In genomic region chr22:17258015-17258827, GRCh38 we compare ENCODE assay signal across 8 cellular contexts. TPM values are rescaled to one million over a fixed set of nuclear protein-coding genes. Genes with fewer than 3 reads are reported as not detected.
DNase-seq lines count a peak whose midpoint lies in the region; ATAC-seq, FAIRE-seq and TF ChIP-seq lines count a peak whose summit lies in the region.

No MANE protein-coding gene starts in this region.

- no peaks in the 10 kb centered on the region for H3K9me1 ChIP-seq in K562 (ENCODE audit: control insufficient read depth, insufficient read depth, low read length)

- ATAC-seq in GM18508 (IDR thresholded peaks at IDR 0.05; ENCODE audit: insufficient read depth, unreplicated experiment), result peak; percentile 80
- peak; percentile 87 for ATAC-seq in HG02610 (IDR thresholded peaks at IDR 0.05; ENCODE audit: unreplicated experiment)
- peak; percentile 75 for ATAC-seq in K562

- in situ Hi-C loops in K562 (cut with MboI), result no loop called here

- no peak overlapping the region for H3K4me3 ChIP-seq in NB4 (ENCODE audit: low read depth, low read length)
- H3K4me3 ChIP-seq in K562, result no peak overlapping the region

- no peaks in the 10 kb centered on the region for H3K9me3 ChIP-seq in K562 (replicated peaks; ENCODE audit: control insufficient read depth, insufficient read depth, low read depth, low read length)

- no peak for FAIRE-seq in K562 (lab: Jason Lieb, UNC)

- TF ChIP-seq CTCF in NB4 (IDR thresholded peaks at IDR 0.05; ENCODE audit: low read depth, low read length) (no peak), K562 (IDR thresholded peaks at IDR 0.05 in 2 of 3, conservative IDR thresholded peaks at IDR 0.05 in 1 of 3; ENCODE audit: insufficient read depth in 2 of 3, low read depth in 1 of 3, low read length in 3 of 3) (no peak)

- POLR2A ChIA-PET in K562 (lab: Yijun Ruan, JAX), result interaction anchor here (0.6 to 0.9 kb wide), 2 partner anchors 9 to 305 kb away, joined by 3 to 4 read pairs; no protein-coding TSS in a partner anchor

- TF ChIP-seq POLR2A in NB4 (IDR thresholded peaks at IDR 0.05; ENCODE audit: extremely low read depth, insufficient read length), result no peak
- no peak for TF ChIP-seq POLR2A in K562 (conservative IDR thresholded peaks at IDR 0.05)

- H3K79me2 ChIP-seq in K562 (ENCODE audit: control insufficient read depth, insufficient read depth, low read length), result no peaks in the 10 kb centered on the region

- TF ChIP-seq EP300 in K562 (IDR thresholded peaks at IDR 0.05; ENCODE audit: low read length), result no peak

- H4K20me1 ChIP-seq in K562 (replicated peaks; ENCODE audit: control insufficient read depth, insufficient read depth, low read length), result no peaks in the 10 kb centered on the region

- no TSS peak for BruUV-seq in K562 (replicated peaks; lab: Mats Ljungman, UMichigan)

- no peaks in the 10 kb centered on the region for H3K36me3 ChIP-seq in K562 (ENCODE audit: control insufficient read depth, insufficient read depth, low read length)

- no peak overlapping the region for H3K27ac ChIP-seq in K562 (ENCODE audit: extremely low read depth, low read depth, low read length)

- intact Hi-C loops in K562 (cut with micrococcal nuclease), result no loop called here

- H3K4me2 ChIP-seq in K562 (ENCODE audit: insufficient read depth, low read length), result no peak overlapping the region; the same call in 1 of the 2 replicates

- H3K4me1 ChIP-seq in K562 (replicated peaks in 1 of 2; ENCODE audit: control insufficient read depth in 2 of 2, insufficient read depth in 2 of 2, low read length in 2 of 2), result no peaks in the 10 kb centered on the region

- no peak for TF ChIP-seq RAD21 in K562 (CRISPR knock-in tag; conservative IDR thresholded peaks at IDR 0.05 in 1 of 2, IDR thresholded peaks at IDR 0.05 in 1 of 2)

- peaks cover 12 to 44% of the 10 kb centered on the region in 2 experiments for H3K27me3 ChIP-seq in K562 (ENCODE audit: control insufficient read depth in 2 of 2, insufficient read depth in 2 of 2, low read length in 2 of 2)

- under 1% methylated on average over 10 of the region's 13 CpGs for WGBS in K562 (ENCODE audit: insufficient coverage, low coverage, missing lambda C conversion rate)

- CTCF ChIA-PET in K562 (lab: Yijun Ruan, JAX; ENCODE audit: low intra/inter-chr PET ratio), result no interaction called here

- no peak overlapping the region for H2AFZ ChIP-seq in K562 (ENCODE audit: low read depth, low read length)

- H3K9ac ChIP-seq in K562 (ENCODE audit: insufficient read depth in 1 of 2, low read depth in 2 of 2, low read length in 2 of 2), result no peak overlapping the region

- DNase-seq in NB4 (ENCODE audit: low read depth) (peak; percentile 90), SK-N-DZ (ENCODE audit: low spot score) (peak; percentile 89), K562 (ENCODE audit: extremely low read depth in 1 of 4, low spot score in 3 of 4) (peak in 3 of 4 experiments; percentile 35 to 39 (median 39)), medulla oblongata (ENCODE audit: extremely low spot score) (peak; percentile 57)
- DNase-seq in stimulated activated CD8-positive, alpha-beta memory T cell treated with anti-CD3 and anti-CD28 coated beads, Interleukin-7, amount 100 ng/mL, for 48 hours (ENCODE audit: extremely low read depth in 1 of 2, low read depth in 1 of 2), result peak; percentile 55 to 70
- no peak for DNase-seq in central memory CD4-positive, alpha-beta T cell

TF ChIP-seq in K562, 482 proteins besides CTCF, POLR2A, EP300 and RAD21:
- TF ChIP-seq ARID2 (IDR thresholded peaks at IDR 0.05) (no peak), ZNF311 (CRISPR knock-in tag; IDR thresholded peaks at IDR 0.05) (no peak), ELK1 (CRISPR knock-in tag; IDR thresholded peaks at IDR 0.05) (no peak), TFAP4 (CRISPR knock-in tag; IDR thresholded peaks at IDR 0.05; ENCODE audit: borderline replicate concordance) (peak; percentile 67; the same call in 1 of the 2 replicates), ZNF584 (CRISPR knock-in tag; IDR thresholded peaks at IDR 0.05; ENCODE audit: low read depth) (no peak), FOXJ2 (tag; IDR thresholded peaks at IDR 0.05) (peak; percentile 76), RFX1 (IDR thresholded peaks at IDR 0.05) (0 out of 2 replicates have a peak, but pooled peaks have one; percentile 10), ZNF77 (CRISPR knock-in tag; IDR thresholded peaks at IDR 0.05) (no peak), TBP (optimal IDR thresholded peaks at IDR 0.05; ENCODE audit: low read depth, low read length) (no peak), KHSRP (IDR thresholded peaks at IDR 0.05) (no peak), FOXK2 (conservative IDR thresholded peaks at IDR 0.05 in 1 of 2, IDR thresholded peaks at IDR 0.05 in 1 of 2; ENCODE audit: low read depth in 2 of 2) (peak; percentile 77 to 86; a peak in 3 of 4 replicates), ZNF253 (CRISPR knock-in tag; conservative IDR thresholded peaks at IDR 0.05) (no peak), ILK (tag; IDR thresholded peaks at IDR 0.05; ENCODE audit: borderline replicate concordance, low read depth) (no peak), MNT (conservative IDR thresholded peaks at IDR 0.05) (peak in 1 of 2 experiments; percentile 51; a peak in 1 of 4 replicates), MEIS2 (IDR thresholded peaks at IDR 0.05; ENCODE audit: partially characterized antibody) (peak; percentile 8), ZNF146 (CRISPR knock-in tag; IDR thresholded peaks at IDR 0.05; ENCODE audit: unreplicated experiment) (no peak), E2F3 (CRISPR knock-in tag; IDR thresholded peaks at IDR 0.05) (no peak), ZNF224 (CRISPR knock-in tag; IDR thresholded peaks at IDR 0.05) (no peak), SMARCE1 (IDR thresholded peaks at IDR 0.05) (no peak), RFX5 (IDR thresholded peaks at IDR 0.05; ENCODE audit: low read depth, low read length) (no peak)
- TF ChIP-seq, protein P1, sequence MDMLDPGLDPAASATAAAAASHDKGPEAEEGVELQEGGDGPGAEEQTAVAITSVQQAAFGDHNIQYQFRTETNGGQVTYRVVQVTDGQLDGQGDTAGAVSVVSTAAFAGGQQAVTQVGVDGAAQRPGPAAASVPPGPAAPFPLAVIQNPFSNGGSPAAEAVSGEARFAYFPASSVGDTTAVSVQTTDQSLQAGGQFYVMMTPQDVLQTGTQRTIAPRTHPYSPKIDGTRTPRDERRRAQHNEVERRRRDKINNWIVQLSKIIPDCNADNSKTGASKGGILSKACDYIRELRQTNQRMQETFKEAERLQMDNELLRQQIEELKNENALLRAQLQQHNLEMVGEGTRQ (CRISPR knock-in tag; IDR thresholded peaks at IDR 0.05), result no peak

RNA-seq across cellular contexts. Expression of gene ADA2, which starts 39.0 kb away (rescaled TPM):
- polyA plus RNA-seq in SK-N-DZ (2014; cell fraction: cytosol; rRNA removed), result 0.66 and 1.1 TPM in 2 replicates
- polyA plus RNA-seq in SK-N-DZ (2014; cell fraction: nucleus; rRNA removed), result 0.11 and 0.15 TPM in 2 replicates
- not detected in 2 replicates for total RNA-seq in K562 (2011; cell fraction: chromatin; rRNA removed; ENCODE audit: low replicate concordance)
- not detected in 2 replicates for total RNA-seq in K562 (2011; cell fraction: nucleolus; rRNA removed)
- total RNA-seq in K562 (2011; cell fraction: nucleoplasm; rRNA removed), result not detected in 2 replicates
- not detected in 2 replicates for total RNA-seq in K562 (2014; rRNA removed)
- total RNA-seq in K562 (2014; rRNA removed; fragmentation: Illumina TruSeq; extraction: Trizol), result not detected in 2 replicates
- not detected in 2 replicates for total RNA-seq in K562 (2015; rRNA removed; fragmentation: Illumina TruSeq; extraction: Trizol)
- 0.20 and 0.44 TPM in 2 replicates for total RNA-seq in K562 (2021)
- not detected in 2 replicates for polyA plus RNA-seq in K562 (2011; rRNA removed)
- polyA plus RNA-seq in K562 (2011; cell fraction: cytosol; rRNA removed), result not detected in 2 replicates
- not detected in 2 replicates for polyA plus RNA-seq in K562 (2011; cell fraction: nucleus; rRNA removed)
- 0.10 TPM in 1 of 2 replicates, not detected in the other for polyA plus RNA-seq in K562 (2012)
- not detected in 2 replicates for polyA plus RNA-seq in K562 (2014; fragmentation: Illumina TruSeq; extraction: Trizol)
- not detected for polyA plus RNA-seq in K562 (2014; fragmentation: Nextera tagmentation; extraction: Ambion mirVana)
- not detected in 2 replicates for polyA plus RNA-seq in K562 (2014; rRNA removed)
- not detected in 2 replicates for polyA minus RNA-seq in K562 (2011; rRNA and poly(A)+ RNA removed)
- not detected in 2 replicates for polyA minus RNA-seq in K562 (2011; cell fraction: cytosol; rRNA and poly(A)+ RNA removed)
- polyA minus RNA-seq in K562 (2011; cell fraction: nucleus; rRNA and poly(A)+ RNA removed), result not detected in 2 replicates
